ENCODE assay signal across 8 cellular contexts in the genomic region with DNA sequence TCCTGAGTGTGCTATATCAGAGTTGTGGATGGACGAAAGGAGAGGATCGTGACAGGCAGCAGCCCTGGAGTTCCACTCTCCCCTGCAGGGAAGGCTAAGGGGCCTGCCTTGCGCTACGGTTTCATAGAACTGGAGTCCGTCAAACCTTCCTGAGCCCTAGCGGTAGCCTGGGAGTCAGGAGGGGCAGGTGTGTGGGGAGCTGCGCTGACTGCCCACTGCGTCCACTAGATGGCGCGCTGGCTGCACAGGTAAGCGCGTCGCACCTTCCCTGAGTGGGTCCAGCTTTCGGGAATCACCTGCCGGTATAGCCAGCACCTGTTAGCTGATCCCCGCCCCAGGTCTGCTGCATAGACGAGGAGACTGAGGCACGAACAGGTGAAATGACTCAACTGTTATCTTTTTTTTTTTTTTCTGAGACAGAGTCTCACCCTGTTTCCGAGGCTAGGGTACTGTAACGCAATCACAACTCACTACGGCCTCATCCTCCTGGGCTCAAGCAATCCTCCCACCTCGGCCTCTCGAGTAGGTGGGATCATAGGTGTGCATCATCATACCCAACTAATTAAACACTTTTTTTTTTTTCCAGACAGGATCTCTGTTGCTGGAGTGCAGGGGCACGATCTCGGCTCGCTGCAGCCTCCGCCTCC. TPM values are rescaled to one million over a fixed set of nuclear protein-coding genes. Genes with fewer than 3 reads are reported as not detected.
DNase-seq lines count a peak whose midpoint lies in the region; ATAC-seq and TF ChIP-seq lines count a peak whose summit lies in the region.

No MANE protein-coding gene starts in this region.

- H3K4me3 ChIP-seq in AG09309 (ENCODE audit: control insufficient read depth, low read depth, low read length): no peak overlapping the region

- H3K27me3 Mint-ChIP-seq in chondrocyte (ENCODE audit: low read depth): peaks cover 1% of the 10 kb centered on the region
- peaks cover 20% of the 10 kb centered on the region for H3K27me3 Mint-ChIP-seq in memory B cell

- ATAC-seq in activated CD4-positive, CD25-positive, alpha-beta regulatory T cell treated with anti-CD3 and anti-CD28 coated beads, Interleukin-2, amount 50 U/mL, for 24 hours: peak; percentile 37 to 41
- ATAC-seq in memory B cell (ENCODE audit: low read depth): peak; percentile 81
- ATAC-seq in GM19395 (IDR thresholded peaks at IDR 0.05; ENCODE audit: unreplicated experiment): no peak

- H3K9me3 Mint-ChIP-seq in chondrocyte (ENCODE audit: low read depth) (no peaks in the 10 kb centered on the region), memory B cell (no peaks in the 10 kb centered on the region)

- H3K4me3 Mint-ChIP-seq in chondrocyte (ENCODE audit: unreplicated experiment) (no peak overlapping the region), memory B cell (no peak overlapping the region)

- peaks cover 11% of the 10 kb centered on the region for H3K4me1 Mint-ChIP-seq in chondrocyte (ENCODE audit: low read depth)
- no peaks in the 10 kb centered on the region for H3K4me1 Mint-ChIP-seq in memory B cell

- H3K36me3 Mint-ChIP-seq in chondrocyte (ENCODE audit: low read depth) (no peaks in the 10 kb centered on the region), memory B cell (no peaks in the 10 kb centered on the region)

- DNase-seq in AG09309 (ENCODE audit: low read depth) (no peak), GM20000 (ENCODE audit: low spot score) (peak; percentile 79), NCI-H2107 treated with DMSO at 0.1 percent for 48 hours (lab: John Stamatoyannopoulos, UW; ENCODE audit: unreplicated experiment) (peak; percentile 76), chondrocyte (ENCODE audit: low spot score) (no peak), memory B cell (ENCODE audit: low spot score in 2 of 2) (peak; percentile 36 to 51)
- peak; percentile 9 to 32 for DNase-seq in stimulated activated CD8-positive, alpha-beta memory T cell treated with anti-CD3 and anti-CD28 coated beads, Interleukin-7, amount 100 ng/mL, for 48 hours (ENCODE audit: extremely low read depth in 1 of 2, low read depth in 1 of 2)

- no peak overlapping the region for H3K27ac Mint-ChIP-seq in chondrocyte (ENCODE audit: unreplicated experiment)
- no peak overlapping the region for H3K27ac Mint-ChIP-seq in memory B cell

- TF ChIP-seq CTCF in AG09309 (IDR thresholded peaks at IDR 0.05; ENCODE audit: control insufficient read depth, insufficient read depth, low read depth, low read length, missing control alignments): peak; percentile 92
- TF ChIP-seq CTCF in GM20000 (IDR thresholded peaks at IDR 0.05; ENCODE audit: extremely low read depth, missing control alignments): peak; percentile 93
- peak; percentile 95 for TF ChIP-seq CTCF in chondrocyte (IDR thresholded peaks at IDR 0.05)

RNA-seq across cellular contexts. Expression of a gene that starts 20.2 kb away (rescaled TPM):
- total RNA-seq in chondrocyte: 8.7 to 12.4 TPM (median 11.9 TPM) in 3 replicates

Comparison
In these comparisons a context has a peak if more than half of its experiments do, and no peak if none do; other contexts are left out.
1. DNase-seq: peak in GM20000 (single experiment), NCI-H2107 treated with DMSO at 0.1 percent for 48 hours (single experiment), memory B cell (2 of 2) and stimulated activated CD8-positive, alpha-beta memory T cell treated with anti-CD3 and anti-CD28 coated beads, Interleukin-7, amount 100 ng/mL, for 48 hours (2 of 2); none in AG09309 (single experiment) and chondrocyte (single experiment).
2. Peak in every context shown above with its lines, with median percentiles within 50 percentile points of each other: CTCF ChIP-seq.